In genomic region chr11:12281571-12282478, GRCh38 we compare ENCODE assay signal across 8 cellular contexts.
DNase-seq lines count a peak whose midpoint lies in the region; ATAC-seq, FAIRE-seq and TF ChIP-seq lines count a peak whose summit lies in the region.

No MANE protein-coding gene starts in this region.

- H3K4ac ChIP-seq in neuronal stem cell (ENCODE audit: low read length): no peak overlapping the region

- no peaks in the 10 kb centered on the region for H3K79me1 ChIP-seq in neuronal stem cell (ENCODE audit: low read depth, low read length)

- H3K27ac ChIP-seq in neuronal stem cell (replicated peaks; ENCODE audit: low read length): no peak overlapping the region
- H3K27ac ChIP-seq in stomach: peak overlapping the region in 2 of 5 donors; percentile 46 to 51

- no peak overlapping the region for H4K91ac ChIP-seq in neuronal stem cell (ENCODE audit: low read depth, low read length, poor library complexity)

- peak overlapping the region; percentile 36 for H2AFZ ChIP-seq in neuronal stem cell (ENCODE audit: low read length)

- H3K27me3 ChIP-seq in neuronal stem cell (ENCODE audit: control insufficient read depth in 3 of 3, insufficient read depth in 3 of 3, low read depth in 1 of 3, low read length in 3 of 3) (peaks cover 0 to 7% (median 0%) of the 10 kb centered on the region in 3 experiments), stomach (no peaks in the 10 kb centered on the region)

- no peak overlapping the region for H3K23ac ChIP-seq in neuronal stem cell (ENCODE audit: low read depth, low read length, poor library complexity)

- no peak overlapping the region for H3K4me3 ChIP-seq in fibroblast of the aortic adventitia (ENCODE audit: low read depth, low read length)
- no peak overlapping the region for H3K4me3 ChIP-seq in neuronal stem cell (ENCODE audit: low read length in 2 of 2)
- H3K4me3 ChIP-seq in stomach: no peak overlapping the region

- no peak overlapping the region for H4K8ac ChIP-seq in neuronal stem cell (ENCODE audit: low read depth, low read length)

- H3K9me3 ChIP-seq in neuronal stem cell (replicated peaks in 1 of 2; ENCODE audit: control insufficient read depth in 2 of 2, insufficient read depth in 1 of 2, low read depth in 1 of 2, low read length in 2 of 2) (no peaks in the 10 kb centered on the region), stomach (no peaks in the 10 kb centered on the region)

- H3K4me1 ChIP-seq in neuronal stem cell (ENCODE audit: control insufficient read depth in 2 of 2, insufficient read depth in 1 of 2, low read depth in 1 of 2, low read length in 2 of 2) (peaks cover 0 to 1% of the 10 kb centered on the region in 2 donors), stomach (peaks cover 18 to 54% (median 37%) of the 10 kb centered on the region in 4 donors)

- TF ChIP-seq CTCF in fibroblast of the aortic adventitia (IDR thresholded peaks at IDR 0.05; ENCODE audit: insufficient read depth, low read length): peak; percentile 91
- peak in 6 of 7 experiments; percentile 97 to 99 (median 98) for TF ChIP-seq CTCF in stomach (IDR thresholded peaks at IDR 0.05)

- H2BK120ac ChIP-seq in neuronal stem cell (ENCODE audit: low read depth, low read length): no peak overlapping the region

- no peak for TF ChIP-seq EP300 in stomach (IDR thresholded peaks at IDR 0.05)

- no peak overlapping the region for H3K9ac ChIP-seq in neuronal stem cell (ENCODE audit: low read depth, low read length, poor library complexity)

- TF ChIP-seq POLR2A in stomach (IDR thresholded peaks at IDR 0.05): no peak

- intact Hi-C loops in stomach (cut with DNase I; ENCODE audit: low total_unique reads): loop anchor here (5.0 kb wide), 1 partner anchor 235 kb away; no protein-coding TSS in a partner anchor

- no peak overlapping the region for H2BK5ac ChIP-seq in neuronal stem cell (ENCODE audit: low read length)

- H3K14ac ChIP-seq in neuronal stem cell (ENCODE audit: low read length): no peak overlapping the region

- ATAC-seq in GM19467 (IDR thresholded peaks at IDR 0.05; ENCODE audit: unreplicated experiment): no peak

- no peak overlapping the region for H3K4me2 ChIP-seq in neuronal stem cell (ENCODE audit: insufficient read depth, low read length, poor library complexity, severe bottlenecking)

- no peak overlapping the region for H2BK15ac ChIP-seq in neuronal stem cell (ENCODE audit: low read length)

- peak overlapping the region; percentile 4 for H2AK5ac ChIP-seq in neuronal stem cell (ENCODE audit: low read depth, low read length)

- no peak overlapping the region for H3K18ac ChIP-seq in neuronal stem cell (ENCODE audit: low read length)

- no CpG with 5 or more reads among the region's 12 CpGs for WGBS in neuronal stem cell (ENCODE audit: extremely low coverage in 2 of 2, insufficient read length in 2 of 2, insufficient replicate concordance in 1 of 2), 2 donors
- 28 to 34% (median 30%) methylated on average over 12 of the region's 12 CpGs for WGBS in stomach, 5 donors

- FAIRE-seq in HTR-8/SVneo (lab: Jason Lieb, UNC): peak; percentile 69

- H3K36me3 ChIP-seq in neuronal stem cell (replicated peaks in 1 of 2; ENCODE audit: control insufficient read depth in 2 of 2, insufficient read depth in 2 of 2, low read length in 2 of 2) (no peaks in the 10 kb centered on the region), stomach (no peaks in the 10 kb centered on the region)

- no peak overlapping the region for H2BK12ac ChIP-seq in neuronal stem cell (ENCODE audit: low read length)

- DNase-seq in GDM1 (lab: John Stamatoyannopoulos, UW): peak; percentile 43
- peak; percentile 82 for DNase-seq in HTR-8/SVneo (ENCODE audit: insufficient read length, low spot score)
- DNase-seq in RPMI7951 (ENCODE audit: low read depth): peak; percentile 70
- DNase-seq in activated T-helper 1 cell treated with Interleukin-2 at 50 U/mL for 16 hours (ENCODE audit: low read depth): peak; percentile 54
- DNase-seq in fibroblast of the aortic adventitia (ENCODE audit: low read depth): peak; percentile 89
- peak; percentile 87 for DNase-seq in neuronal stem cell (ENCODE audit: low spot score)
- peak; percentile 89 for DNase-seq in stomach
